22 cellular contexts compared by ENCODE assay signal in the genomic region with DNA sequence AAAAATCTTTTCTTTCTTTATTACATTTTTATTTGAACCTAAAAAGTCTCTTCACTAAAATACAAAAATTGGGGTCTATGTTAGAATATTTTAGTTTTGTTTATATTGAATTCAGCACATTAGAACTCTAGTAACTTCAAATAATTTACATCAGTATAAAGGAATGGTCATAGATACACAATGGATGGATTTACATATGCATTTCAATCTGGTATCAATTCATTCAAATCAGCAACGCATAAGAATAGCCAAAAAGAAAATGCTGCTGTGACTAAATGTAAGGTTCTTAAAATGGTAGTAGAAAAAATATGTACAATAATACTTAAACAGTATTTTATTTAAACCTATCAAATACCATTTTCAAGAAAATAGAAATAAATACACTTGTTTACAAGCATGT.
"Had no signal": no experiment of that assay in that cellular context is flagged by ENCODE, and none has a peak within 500 bp of the region (broad histone marks: within the 10 kb centered on the region; RNA-seq: fewer than 3 reads in every experiment).

No MANE protein-coding gene starts in this region.

- H3K36me3 ChIP-seq: SJCRH30 had no signal

- H3K27ac ChIP-seq: RWPE1, SJCRH30, SK-N-MC had no signal

- DNase-seq: KBM-7; MV-4-11; NCI-H1048; NCI-H1105; NCI-H1417; NCI-H1436 treated with DMSO at 0.1 percent for 48 hours; NCI-H1694; NCI-H187 treated with DMSO at 0.1 percent for 48 hours; NCI-H2029 treated with DMSO at 0.1 percent for 48 hours; NCI-H2171 treated with DMSO at 0.1 percent for 48 hours; NCI-H345; NCI-H446 treated with DMSO at 0.1 percent for 48 hours; NCI-H510A treated with DMSO at 0.1 percent for 48 hours; NCI-H69; NCI-H774; NK-92 treated with Interleukin-12 subunit alpha and Interleukin-12 subunit beta, amount 100 ng/mL, for 24 hours; PC-3; SHP77; SJCRH30 had no signal

- H3K4me1 ChIP-seq: SJCRH30 had no signal

- H3K4me3 ChIP-seq: SJCRH30, SK-N-MC had no signal

- H3K27me3 ChIP-seq: SJCRH30 had no signal

- ATAC-seq: Panc1, PC-3 had no signal

- H3K9me3 ChIP-seq: SJCRH30 had no signal
